In the genomic region with DNA sequence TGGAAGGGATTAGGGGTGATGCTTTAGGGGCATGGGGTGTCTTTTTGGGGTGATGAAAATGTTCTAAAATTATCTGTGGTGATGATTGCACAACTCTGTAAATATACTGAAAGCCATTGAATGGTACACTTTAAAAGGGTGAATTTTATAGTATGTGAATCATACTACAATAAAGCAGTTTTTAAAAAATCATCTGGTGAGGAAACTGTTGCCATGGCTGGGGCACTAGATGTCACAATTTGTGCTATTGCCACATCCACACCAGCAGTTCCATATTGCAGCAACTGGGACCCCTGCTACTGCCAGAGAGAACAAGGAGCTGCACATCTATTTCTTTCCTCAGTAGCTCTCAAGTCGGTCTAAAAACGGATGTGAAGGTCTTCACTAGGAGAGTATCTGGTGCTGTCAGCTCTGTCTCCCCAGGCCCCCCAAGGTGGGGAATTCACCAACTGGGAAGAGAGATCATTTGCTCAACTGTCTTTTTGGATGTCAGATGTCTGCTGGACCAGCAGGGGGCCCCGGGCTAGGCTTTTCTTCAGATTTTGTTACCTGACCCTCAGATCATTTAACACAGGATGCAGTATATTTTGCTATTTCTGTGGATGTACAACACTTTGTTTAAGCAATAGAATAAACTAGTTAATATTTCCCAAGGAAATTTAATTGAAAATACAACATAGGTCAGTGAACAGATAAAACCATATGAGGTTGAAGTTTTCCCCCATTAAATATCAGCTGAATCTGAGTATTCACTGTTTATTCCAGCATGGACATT, we compare ENCODE assay signal across 9 cellular contexts. TPM values are rescaled to one million over a fixed set of nuclear protein-coding genes. Genes with fewer than 3 reads are reported as not detected.
DNase-seq lines count a peak whose midpoint lies in the region; ATAC-seq, FAIRE-seq and TF ChIP-seq lines count a peak whose summit lies in the region.
"Had no signal": no experiment of that assay in that cellular context is flagged by ENCODE, and none has a peak within 500 bp of the region (broad histone marks: within the 10 kb centered on the region; RNA-seq: fewer than 3 reads in every experiment).

No MANE protein-coding gene starts in this region.

- H3K36me3 Mint-ChIP-seq in Caco-2 (ENCODE audit: insufficient read depth, unreplicated experiment): no peaks in the 10 kb centered on the region
- H3K36me3 Mint-ChIP-seq in WTC11: peaks cover 14% of the 10 kb centered on the region

- H3K27ac Mint-ChIP-seq in Caco-2 (ENCODE audit: unreplicated experiment) (no peak overlapping the region), WTC11 (no peak overlapping the region)

- peak; percentile 52 for ATAC-seq in WTC11
- ATAC-seq in HG02623 (IDR thresholded peaks at IDR 0.05; ENCODE audit: unreplicated experiment): no peak

- TF ChIP-seq POLR2A in tibial nerve (IDR thresholded peaks at IDR 0.05): no peak

- no peak for FAIRE-seq in RCC 7860 (lab: Jason Lieb, UNC)

- intact Hi-C loops in Caco-2 (cut with micrococcal nuclease; ENCODE audit: unreplicated experiment): loop anchor here (1.0 kb wide), 2 partner anchors 156 to 381 kb away; no protein-coding TSS in a partner anchor

- POLR2A ChIA-PET in Caco-2 (lab: Charles Lee): no interaction called here
- POLR2A ChIA-PET in WTC11 (lab: Charles Lee): no interaction called here

- no peak overlapping the region for H3K27ac ChIP-seq in tibial nerve
- H3K27ac ChIP-seq: thoracic aorta had no signal

- H3K27me3 ChIP-seq in Caco-2 (replicated peaks; ENCODE audit: control insufficient read depth, insufficient read depth, low read length) (no peaks in the 10 kb centered on the region), tibial nerve (no peaks in the 10 kb centered on the region)

- no peaks in the 10 kb centered on the region for H3K27me3 Mint-ChIP-seq in Caco-2 (ENCODE audit: insufficient read depth, unreplicated experiment)
- H3K27me3 Mint-ChIP-seq in WTC11 (ENCODE audit: low read depth): no peaks in the 10 kb centered on the region

- H3K4me1 ChIP-seq in Caco-2: 0 out of 2 replicates have a peak, but pooled peaks cover 5% of the 10 kb centered on the region
- peaks cover 0 to 5% (median 0%) of the 10 kb centered on the region in 4 donors for H3K4me1 ChIP-seq in tibial nerve

- H3K4me3 ChIP-seq in Caco-2 (ENCODE audit: low read depth, low read length): no peak overlapping the region
- no peak overlapping the region for H3K4me3 ChIP-seq in fibroblast of villous mesenchyme (ENCODE audit: low read depth, low read length)
- H3K4me3 ChIP-seq in tibial nerve: no peak overlapping the region
- H3K4me3 ChIP-seq: thoracic aorta had no signal

- H3K4me1 Mint-ChIP-seq in Caco-2 (ENCODE audit: low read depth, unreplicated experiment): no peaks in the 10 kb centered on the region
- peaks cover 4% of the 10 kb centered on the region; the same call in 1 of the 2 replicates for H3K4me1 Mint-ChIP-seq in WTC11

- CTCF ChIA-PET in Caco-2 (lab: Charles Lee): interaction anchor here (0.6 to 3.5 kb wide), 2 partner anchors 21 to 72 kb away, joined by 3 to 15 read pairs; no protein-coding TSS in a partner anchor
- CTCF ChIA-PET in WTC11 (lab: Charles Lee): interaction anchor here (0.7 to 3.3 kb wide), 9 partner anchors 8 to 596 kb away, joined by 3 to 33 read pairs (median 4); partner anchors contain the start of gene CMYA5

- H3K4me3 Mint-ChIP-seq in Caco-2 (ENCODE audit: unreplicated experiment): no peak overlapping the region
- H3K4me3 Mint-ChIP-seq in WTC11: no peak overlapping the region

- TF ChIP-seq EP300 in tibial nerve (IDR thresholded peaks at IDR 0.05): no peak

- TF ChIP-seq CTCF in Caco-2 (IDR thresholded peaks at IDR 0.05; ENCODE audit: insufficient read depth in 1 of 2, low read depth in 1 of 2, low read length in 1 of 2, severe bottlenecking in 1 of 2, unreplicated experiment in 1 of 2) (peak; percentile 71 to 80), WTC11 (IDR thresholded peaks at IDR 0.05) (no peak), fibroblast of villous mesenchyme (IDR thresholded peaks at IDR 0.05; ENCODE audit: insufficient read depth, low read depth, low read length) (peak; percentile 65), tibial nerve (IDR thresholded peaks at IDR 0.05) (peak in 3 of 5 experiments; percentile 8 to 26 (median 23))

- no TSS peak for BruUV-seq in Caco-2 (replicated peaks; lab: Mats Ljungman, UMichigan)

- H3K9me3 ChIP-seq in Caco-2 (no peaks in the 10 kb centered on the region), tibial nerve (peaks cover 0 to 13% (median 0%) of the 10 kb centered on the region in 4 donors)
- H3K9me3 ChIP-seq: thoracic aorta had no signal

- H3K36me3 ChIP-seq in Caco-2 (ENCODE audit: control insufficient read depth, insufficient read depth, low read length) (no peaks in the 10 kb centered on the region), tibial nerve (no peaks in the 10 kb centered on the region)
- H3K36me3 ChIP-seq: thoracic aorta had no signal

- 34 to 50% methylated on average over 3 of the region's 3 CpGs for WGBS in tibial nerve, 2 donors

- DNase-seq in Caco-2: peak in 1 of 2 experiments; percentile 49
- DNase-seq in HuH-7.5 (ENCODE audit: low spot score): peak; percentile 30
- DNase-seq in WTC11 (ENCODE audit: low spot score): peak; percentile 45
- peak; percentile 47 for DNase-seq in fibroblast of villous mesenchyme (ENCODE audit: low read depth)
- no peak for DNase-seq in tibial nerve (ENCODE audit: low spot score in 2 of 2)
- no peak for DNase-seq in RCC 7860 (ENCODE audit: low spot score)
- DNase-seq in NCI-H187 treated with DMSO at 0.1 percent for 48 hours (lab: John Stamatoyannopoulos, UW): no peak

- H3K9me3 Mint-ChIP-seq in Caco-2 (ENCODE audit: unreplicated experiment) (peaks cover 24% of the 10 kb centered on the region), WTC11 (peaks cover 25% of the 10 kb centered on the region)

TF ChIP-seq in WTC11, 78 proteins besides CTCF, POLR2A, EP300 and RAD21 (continues in another document):
- TF ChIP-seq NR1H2 (CRISPR knock-in tag; IDR thresholded peaks at IDR 0.05): no peak
- TF ChIP-seq JAZF1 (CRISPR knock-in tag; IDR thresholded peaks at IDR 0.05): no peak
- no peak for TF ChIP-seq ZNF512 (CRISPR knock-in tag; IDR thresholded peaks at IDR 0.05; ENCODE audit: borderline replicate concordance)
- no peak for TF ChIP-seq ELF4 (CRISPR knock-in tag; IDR thresholded peaks at IDR 0.05; ENCODE audit: low read depth)
- no peak for TF ChIP-seq TEAD1 (CRISPR knock-in tag; IDR thresholded peaks at IDR 0.05)
- TF ChIP-seq SP1 (CRISPR knock-in tag; conservative IDR thresholded peaks at IDR 0.05): no peak
- no peak for TF ChIP-seq GABPB1 (CRISPR knock-in tag; IDR thresholded peaks at IDR 0.05)
- TF ChIP-seq, protein P1, sequence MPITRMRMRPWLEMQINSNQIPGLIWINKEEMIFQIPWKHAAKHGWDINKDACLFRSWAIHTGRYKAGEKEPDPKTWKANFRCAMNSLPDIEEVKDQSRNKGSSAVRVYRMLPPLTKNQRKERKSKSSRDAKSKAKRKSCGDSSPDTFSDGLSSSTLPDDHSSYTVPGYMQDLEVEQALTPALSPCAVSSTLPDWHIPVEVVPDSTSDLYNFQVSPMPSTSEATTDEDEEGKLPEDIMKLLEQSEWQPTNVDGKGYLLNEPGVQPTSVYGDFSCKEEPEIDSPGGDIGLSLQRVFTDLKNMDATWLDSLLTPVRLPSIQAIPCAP (CRISPR knock-in tag; IDR thresholded peaks at IDR 0.05): no peak
- TF ChIP-seq ZBTB21 (CRISPR knock-in tag; IDR thresholded peaks at IDR 0.05; ENCODE audit: borderline replicate concordance): no peak
- TF ChIP-seq NFYB (CRISPR knock-in tag; conservative IDR thresholded peaks at IDR 0.05; ENCODE audit: low read depth): no peak
- no peak for TF ChIP-seq FOXK1 (CRISPR knock-in tag; IDR thresholded peaks at IDR 0.05)

RNA-seq across cellular contexts. Expression of gene CMYA5, which starts 13.2 kb away (rescaled TPM):
- total RNA-seq in Caco-2 (2022) (0.39 and 0.74 TPM in 2 replicates), WTC11 (2021) (0.98 to 1.2 TPM (median 1.1 TPM) in 3 replicates), fibroblast of villous mesenchyme (1.3 and 1.7 TPM in 2 replicates), tibial nerve (1 to 10 TPM; 4.7 to 8.1 (median 6.1) TPM)

Comparison
In these comparisons a context has a peak if more than half of its experiments do, and no peak if none do; other contexts are left out.
1. DNase-seq: peak in HuH-7.5 (single experiment), WTC11 (single experiment) and fibroblast of villous mesenchyme (single experiment); none in tibial nerve (0 of 2), RCC 7860 (single experiment) and NCI-H187 treated with DMSO at 0.1 percent for 48 hours (single experiment).